Comparison of ENCODE assay signal across 1 cellular context in the genomic region with DNA sequence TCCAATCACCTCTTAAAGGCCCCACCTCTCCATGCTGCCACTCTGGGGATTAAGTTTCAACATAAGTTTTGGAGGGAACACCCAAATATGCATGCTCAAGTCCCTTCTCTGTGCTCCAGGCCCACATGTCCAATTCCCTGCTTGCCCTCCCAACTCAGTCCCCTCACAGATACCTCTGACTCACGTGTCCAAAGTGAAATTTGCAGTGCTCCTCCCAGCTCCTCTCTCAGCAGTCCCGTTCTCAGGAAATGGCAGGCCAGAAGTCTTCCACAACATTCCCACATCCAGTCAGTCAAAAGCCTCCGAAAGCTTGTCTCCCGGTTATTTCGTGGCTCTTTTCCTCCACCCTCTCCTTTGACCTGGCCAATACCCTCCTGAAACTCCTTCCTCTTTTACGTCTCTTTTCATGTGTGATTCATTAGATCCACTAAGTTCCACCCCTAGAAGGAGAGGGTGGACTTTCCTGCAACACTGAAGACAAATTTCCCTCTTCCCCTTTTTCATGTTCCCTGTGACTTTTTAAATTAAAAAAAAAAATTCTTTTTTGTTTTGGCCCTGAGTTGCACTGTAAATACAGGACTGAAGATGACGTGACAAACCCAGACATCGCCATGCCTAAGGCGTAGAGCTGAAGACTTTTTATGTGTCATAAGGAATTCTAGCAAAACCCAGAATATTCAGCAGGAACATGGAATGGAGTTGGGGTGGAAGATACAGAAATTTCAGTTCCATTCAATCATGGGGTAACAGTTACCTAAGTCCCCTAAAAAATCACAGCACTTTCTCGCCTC.
TF ChIP-seq lines count a peak whose summit lies in the region.

No MANE protein-coding gene starts in this region.

TF ChIP-seq in HepG2, 621 proteins besides CTCF, POLR2A, EP300 and RAD21:
- TF ChIP-seq ZNF672 (CRISPR knock-in tag; IDR thresholded peaks at IDR 0.05) (no peak), IRF2 (CRISPR knock-in tag; IDR thresholded peaks at IDR 0.05) (no peak), MTF2 (CRISPR knock-in tag; IDR thresholded peaks at IDR 0.05; ENCODE audit: borderline replicate concordance) (no peak), CENPX (CRISPR knock-in tag; IDR thresholded peaks at IDR 0.05) (no peak)
- TF ChIP-seq, protein P1, sequence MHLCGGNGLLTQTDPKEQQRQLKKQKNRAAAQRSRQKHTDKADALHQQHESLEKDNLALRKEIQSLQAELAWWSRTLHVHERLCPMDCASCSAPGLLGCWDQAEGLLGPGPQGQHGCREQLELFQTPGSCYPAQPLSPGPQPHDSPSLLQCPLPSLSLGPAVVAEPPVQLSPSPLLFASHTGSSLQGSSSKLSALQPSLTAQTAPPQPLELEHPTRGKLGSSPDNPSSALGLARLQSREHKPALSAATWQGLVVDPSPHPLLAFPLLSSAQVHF (CRISPR knock-in tag; IDR thresholded peaks at IDR 0.05) = no peak
